ENCODE assay signal across 13 cellular contexts in the genomic region with DNA sequence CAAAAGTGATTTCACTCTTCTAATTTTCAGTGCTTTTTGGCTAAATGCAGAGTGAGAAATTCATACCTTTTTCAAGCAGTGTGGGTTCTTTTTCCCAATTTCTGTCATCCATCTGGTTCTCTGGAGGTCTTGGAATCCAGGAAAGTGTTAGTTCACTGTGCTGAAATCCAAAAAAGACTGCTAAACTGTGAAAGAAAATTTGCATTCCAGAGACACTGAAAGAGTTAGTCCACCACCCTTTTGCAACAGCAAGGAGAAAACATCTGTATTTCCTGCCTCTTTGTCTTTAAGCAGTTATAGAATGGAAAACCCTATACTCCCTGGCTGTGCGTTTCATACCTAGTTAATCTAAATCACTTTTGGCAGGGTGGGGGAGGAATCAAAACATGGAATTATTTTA.
DNase-seq lines count a peak whose midpoint lies in the region; TF ChIP-seq lines count a peak whose summit lies in the region.
"Had no signal": no experiment of that assay in that cellular context is flagged by ENCODE, and none has a peak within 500 bp of the region (broad histone marks: within the 10 kb centered on the region; RNA-seq: fewer than 3 reads in every experiment).

No MANE protein-coding gene starts in this region.

- H3K36me3 ChIP-seq in hepatocyte (replicated peaks; ENCODE audit: insufficient read depth, low read depth) = no peaks in the 10 kb centered on the region
- no peaks in the 10 kb centered on the region for H3K36me3 ChIP-seq in stomach smooth muscle (ENCODE audit: control insufficient read depth in 2 of 2, insufficient read depth in 2 of 2, low read length in 2 of 2)
- H3K36me3 ChIP-seq: lower lobe of right lung, pancreas had no signal

- H3K4me1 ChIP-seq in hepatocyte (ENCODE audit: insufficient read depth) (peaks cover 14% of the 10 kb centered on the region), stomach smooth muscle (ENCODE audit: control insufficient read depth, insufficient read depth, low read length) (peaks cover 11% of the 10 kb centered on the region)
- H3K4me1 ChIP-seq: lower lobe of right lung, pancreas had no signal

- H3K4me2 ChIP-seq in hepatocyte = no peak overlapping the region

- peaks cover 5% of the 10 kb centered on the region for H3K79me2 ChIP-seq in hepatocyte

- DNase-seq in HCEC 1CT = peak; percentile 20
- no peak for DNase-seq in hepatocyte (ENCODE audit: low spot score)
- no peak for DNase-seq in lower leg skin (ENCODE audit: low spot score in 2 of 2)
- DNase-seq in stimulated activated CD4-positive, alpha-beta T cell treated with anti-CD3 and anti-CD28 coated beads, Interleukin-12 subunit alpha, Interleukin-12 subunit beta, amount 100 ng/mL, for 4 hours = no peak
- no peak for DNase-seq in UCSD-AML1 (lab: John Stamatoyannopoulos, UW; ENCODE audit: unreplicated experiment)
- DNase-seq in kidney tubule cell (ENCODE audit: low spot score) = no peak
- DNase-seq: dermis blood vessel endothelial cell, lower lobe of right lung, NCI-H1694, NCI-H524 treated with DMSO at 0.1 percent for 48 hours, pancreas had no signal

- H3K27me3 ChIP-seq in hepatocyte = no peaks in the 10 kb centered on the region
- H3K27me3 ChIP-seq in stomach smooth muscle (ENCODE audit: control insufficient read depth in 1 of 2, insufficient read depth in 2 of 2, low read length in 2 of 2) = no peaks in the 10 kb centered on the region
- H3K27me3 ChIP-seq: pancreas had no signal

- TF ChIP-seq POLR2A in lower leg skin (IDR thresholded peaks at IDR 0.05) = no peak

- peak overlapping the region; percentile 29 for H3K27ac ChIP-seq in cingulate gyrus (ENCODE audit: low read depth, low read length)
- peak overlapping the region; percentile 9 for H3K27ac ChIP-seq in hepatocyte
- peak overlapping the region; percentile 38 for H3K27ac ChIP-seq in stomach smooth muscle (ENCODE audit: low read length)
- H3K27ac ChIP-seq: lower lobe of right lung, pancreas had no signal

- intact Hi-C loops in lower leg skin (cut with DNase I; ENCODE audit: low total_unique reads) = no loop called here

- H3K9ac ChIP-seq in stomach smooth muscle (ENCODE audit: low read length in 2 of 2) = no peak overlapping the region

- H4K20me1 ChIP-seq in hepatocyte (ENCODE audit: insufficient read depth, poor library complexity, severe bottlenecking) = no peaks in the 10 kb centered on the region

- H3K4me3 ChIP-seq in hepatocyte = no peak overlapping the region
- H3K4me3 ChIP-seq in stomach smooth muscle (ENCODE audit: low read length in 2 of 2) = no peak overlapping the region
- no peak overlapping the region for H3K4me3 ChIP-seq in lower leg skin (ENCODE audit: low read depth, poor library complexity, severe bottlenecking)
- H3K4me3 ChIP-seq: lower lobe of right lung, pancreas had no signal

- TF ChIP-seq CTCF in hepatocyte (IDR thresholded peaks at IDR 0.05; ENCODE audit: poor library complexity) (no peak), lower leg skin (IDR thresholded peaks at IDR 0.05) (no peak)

- WGBS in hepatocyte (ENCODE audit: low lambda C conversion rate, missing lambda C conversion rate) = 89% methylated on average over 1 of the region's 1 CpG
- 18 to 35% methylated on average over 1 of the region's 1 CpG for WGBS in lower leg skin, 2 donors

- H2AFZ ChIP-seq in hepatocyte = no peak overlapping the region

- no peaks in the 10 kb centered on the region for H3K9me2 ChIP-seq in hepatocyte (replicated peaks; ENCODE audit: insufficient read depth)

- H3K9me3 ChIP-seq in hepatocyte (ENCODE audit: low read depth) (no peaks in the 10 kb centered on the region), stomach smooth muscle (ENCODE audit: control insufficient read depth in 2 of 2, low read length in 2 of 2) (no peaks in the 10 kb centered on the region)
- H3K9me3 ChIP-seq: lower lobe of right lung, pancreas had no signal
